Comparison of ENCODE assay signal across 1 cellular context in genomic region chr17:81142301-81143199, GRCh38.
TF ChIP-seq lines count a peak whose summit lies in the region.

No MANE protein-coding gene starts in this region.

TF ChIP-seq in HepG2, 621 proteins besides CTCF, POLR2A, EP300 and RAD21 (continued from another document and continues in another):
- TF ChIP-seq SALL1 (CRISPR knock-in tag; IDR thresholded peaks at IDR 0.05) (peak; percentile 67; the same call in 1 of the 2 replicates), NPAS2 (CRISPR knock-in tag; IDR thresholded peaks at IDR 0.05; ENCODE audit: borderline replicate concordance) (no peak), CCDC6 (CRISPR knock-in tag; IDR thresholded peaks at IDR 0.05) (no peak), HOXA3 (CRISPR knock-in tag; IDR thresholded peaks at IDR 0.05) (peak; percentile 49; the same call in 1 of the 2 replicates), FOXO1 (CRISPR knock-in tag; IDR thresholded peaks at IDR 0.05) (0 out of 2 replicates have a peak, but pooled peaks have one; percentile 10), ZNF703 (CRISPR knock-in tag; IDR thresholded peaks at IDR 0.05; ENCODE audit: borderline replicate concordance) (no peak), ZFP37 (CRISPR knock-in tag; IDR thresholded peaks at IDR 0.05; ENCODE audit: borderline replicate concordance) (no peak), IKZF4 (CRISPR knock-in tag; IDR thresholded peaks at IDR 0.05; ENCODE audit: borderline replicate concordance, low read depth, not compliant biosample characterization) (no peak), NR2F2 (IDR thresholded peaks at IDR 0.05; ENCODE audit: borderline replicate concordance, low read depth) (no peak; the same call in 1 of the 2 replicates), MAX (IDR thresholded peaks at IDR 0.05) (peak; percentile 44; the same call in 1 of the 2 replicates), SCMH1 (CRISPR knock-in tag; IDR thresholded peaks at IDR 0.05; ENCODE audit: borderline replicate concordance) (no peak), ZNF124 (CRISPR knock-in tag; IDR thresholded peaks at IDR 0.05) (0 out of 2 replicates have a peak, but pooled peaks have one; percentile 69), REPIN1 (CRISPR knock-in tag; IDR thresholded peaks at IDR 0.05; ENCODE audit: borderline replicate concordance, low read depth) (peak; percentile 56; the same call in 1 of the 2 replicates), GMEB1 (CRISPR knock-in tag; IDR thresholded peaks at IDR 0.05; ENCODE audit: borderline replicate concordance) (no peak), CREM (IDR thresholded peaks at IDR 0.05) (no peak), CREM (CRISPR knock-in tag; IDR thresholded peaks at IDR 0.05) (no peak), HOXA9 (CRISPR knock-in tag; IDR thresholded peaks at IDR 0.05; ENCODE audit: borderline replicate concordance) (no peak), NFIB (CRISPR knock-in tag; IDR thresholded peaks at IDR 0.05; ENCODE audit: borderline replicate concordance) (no peak), HOXA5 (CRISPR knock-in tag; IDR thresholded peaks at IDR 0.05) (0 out of 2 replicates have a peak, but pooled peaks have one; percentile 39), YEATS4 (CRISPR knock-in tag; IDR thresholded peaks at IDR 0.05; ENCODE audit: borderline replicate concordance) (0 out of 2 replicates have a peak, but pooled peaks have one; percentile 34), IRX3 (CRISPR knock-in tag; IDR thresholded peaks at IDR 0.05; ENCODE audit: borderline replicate concordance, low read depth) (no peak), TFE3 (CRISPR knock-in tag; IDR thresholded peaks at IDR 0.05) (0 out of 2 replicates have a peak, but pooled peaks have one; percentile 7), ZNF589 (CRISPR knock-in tag; conservative IDR thresholded peaks at IDR 0.05) (no peak), ZKSCAN8 (CRISPR knock-in tag; IDR thresholded peaks at IDR 0.05; ENCODE audit: borderline replicate concordance) (0 out of 2 replicates have a peak, but pooled peaks have one; percentile 31), NRL (CRISPR knock-in tag; IDR thresholded peaks at IDR 0.05; ENCODE audit: borderline replicate concordance) (peak; percentile 19; the same call in 1 of the 2 replicates), ZNF709 (CRISPR knock-in tag; IDR thresholded peaks at IDR 0.05) (peak; percentile 57; the same call in 1 of the 2 replicates), PATZ1 (CRISPR knock-in tag; IDR thresholded peaks at IDR 0.05) (peak; percentile 76), HDAC2 (CRISPR knock-in tag; IDR thresholded peaks at IDR 0.05) (peak; percentile 35; the same call in 1 of the 2 replicates), ZNF136 (CRISPR knock-in tag; IDR thresholded peaks at IDR 0.05; ENCODE audit: low read depth) (no peak), SALL2 (CRISPR knock-in tag; IDR thresholded peaks at IDR 0.05) (no peak), IRF2 (CRISPR knock-in tag; IDR thresholded peaks at IDR 0.05) (0 out of 2 replicates have a peak, but pooled peaks have one; percentile 59), FLYWCH1 (CRISPR knock-in tag; IDR thresholded peaks at IDR 0.05) (no peak), KDM4B (CRISPR knock-in tag; IDR thresholded peaks at IDR 0.05) (no peak), ZNF782 (CRISPR knock-in tag; IDR thresholded peaks at IDR 0.05; ENCODE audit: borderline replicate concordance) (no peak), EED (CRISPR knock-in tag; IDR thresholded peaks at IDR 0.05) (peak; percentile 60; the same call in 1 of the 2 replicates), CC2D1A (CRISPR knock-in tag; IDR thresholded peaks at IDR 0.05) (no peak), SIX1 (CRISPR knock-in tag; IDR thresholded peaks at IDR 0.05; ENCODE audit: borderline replicate concordance) (no peak), ELK4 (CRISPR knock-in tag; IDR thresholded peaks at IDR 0.05; ENCODE audit: borderline replicate concordance) (no peak), NONO (IDR thresholded peaks at IDR 0.05) (no peak), NONO (CRISPR knock-in tag; conservative IDR thresholded peaks at IDR 0.05) (peak; percentile 71; the same call in 1 of the 2 replicates), DR1 (CRISPR knock-in tag; IDR thresholded peaks at IDR 0.05) (no peak), ZBTB42 (CRISPR knock-in tag; IDR thresholded peaks at IDR 0.05) (no peak), GABPB1 (CRISPR knock-in tag; IDR thresholded peaks at IDR 0.05) (peak; percentile 56), SRSF9 (IDR thresholded peaks at IDR 0.05; ENCODE audit: borderline replicate concordance, insufficient read depth, low read depth, low read length, poor library complexity, severe bottlenecking) (no peak)
- TF ChIP-seq, protein P1, sequence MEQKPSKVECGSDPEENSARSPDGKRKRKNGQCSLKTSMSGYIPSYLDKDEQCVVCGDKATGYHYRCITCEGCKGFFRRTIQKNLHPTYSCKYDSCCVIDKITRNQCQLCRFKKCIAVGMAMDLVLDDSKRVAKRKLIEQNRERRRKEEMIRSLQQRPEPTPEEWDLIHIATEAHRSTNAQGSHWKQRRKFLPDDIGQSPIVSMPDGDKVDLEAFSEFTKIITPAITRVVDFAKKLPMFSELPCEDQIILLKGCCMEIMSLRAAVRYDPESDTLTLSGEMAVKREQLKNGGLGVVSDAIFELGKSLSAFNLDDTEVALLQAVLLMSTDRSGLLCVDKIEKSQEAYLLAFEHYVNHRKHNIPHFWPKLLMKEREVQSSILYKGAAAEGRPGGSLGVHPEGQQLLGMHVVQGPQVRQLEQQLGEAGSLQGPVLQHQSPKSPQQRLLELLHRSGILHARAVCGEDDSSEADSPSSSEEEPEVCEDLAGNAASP (CRISPR knock-in tag; IDR thresholded peaks at IDR 0.05; ENCODE audit: borderline replicate concordance), result peak; percentile 51; the same call in 1 of the 2 replicates
- TF ChIP-seq, protein P2, sequence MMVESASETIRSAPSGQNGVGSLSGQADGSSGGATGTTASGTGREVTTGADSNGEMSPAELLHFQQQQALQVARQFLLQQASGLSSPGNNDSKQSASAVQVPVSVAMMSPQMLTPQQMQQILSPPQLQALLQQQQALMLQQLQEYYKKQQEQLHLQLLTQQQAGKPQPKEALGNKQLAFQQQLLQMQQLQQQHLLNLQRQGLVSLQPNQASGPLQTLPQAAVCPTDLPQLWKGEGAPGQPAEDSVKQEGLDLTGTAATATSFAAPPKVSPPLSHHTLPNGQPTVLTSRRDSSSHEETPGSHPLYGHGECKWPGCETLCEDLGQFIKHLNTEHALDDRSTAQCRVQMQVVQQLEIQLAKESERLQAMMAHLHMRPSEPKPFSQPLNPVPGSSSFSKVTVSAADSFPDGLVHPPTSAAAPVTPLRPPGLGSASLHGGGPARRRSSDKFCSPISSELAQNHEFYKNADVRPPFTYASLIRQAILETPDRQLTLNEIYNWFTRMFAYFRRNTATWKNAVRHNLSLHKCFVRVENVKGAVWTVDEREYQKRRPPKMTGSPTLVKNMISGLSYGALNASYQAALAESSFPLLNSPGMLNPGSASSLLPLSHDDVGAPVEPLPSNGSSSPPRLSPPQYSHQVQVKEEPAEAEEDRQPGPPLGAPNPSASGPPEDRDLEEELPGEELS (CRISPR knock-in tag; IDR thresholded peaks at IDR 0.05), result 0 out of 2 replicates have a peak, but pooled peaks have one; percentile 20
- TF ChIP-seq, protein P3, sequence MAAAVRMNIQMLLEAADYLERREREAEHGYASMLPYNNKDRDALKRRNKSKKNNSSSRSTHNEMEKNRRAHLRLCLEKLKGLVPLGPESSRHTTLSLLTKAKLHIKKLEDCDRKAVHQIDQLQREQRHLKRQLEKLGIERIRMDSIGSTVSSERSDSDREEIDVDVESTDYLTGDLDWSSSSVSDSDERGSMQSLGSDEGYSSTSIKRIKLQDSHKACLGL (CRISPR knock-in tag; IDR thresholded peaks at IDR 0.05), result 0 out of 2 replicates have a peak, but pooled peaks have one; percentile 11
- TF ChIP-seq, protein P4, sequence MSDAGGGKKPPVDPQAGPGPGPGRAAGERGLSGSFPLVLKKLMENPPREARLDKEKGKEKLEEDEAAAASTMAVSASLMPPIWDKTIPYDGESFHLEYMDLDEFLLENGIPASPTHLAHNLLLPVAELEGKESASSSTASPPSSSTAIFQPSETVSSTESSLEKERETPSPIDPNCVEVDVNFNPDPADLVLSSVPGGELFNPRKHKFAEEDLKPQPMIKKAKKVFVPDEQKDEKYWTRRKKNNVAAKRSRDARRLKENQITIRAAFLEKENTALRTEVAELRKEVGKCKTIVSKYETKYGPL (CRISPR knock-in tag; IDR thresholded peaks at IDR 0.05), result no peak
- TF ChIP-seq, protein P5, sequence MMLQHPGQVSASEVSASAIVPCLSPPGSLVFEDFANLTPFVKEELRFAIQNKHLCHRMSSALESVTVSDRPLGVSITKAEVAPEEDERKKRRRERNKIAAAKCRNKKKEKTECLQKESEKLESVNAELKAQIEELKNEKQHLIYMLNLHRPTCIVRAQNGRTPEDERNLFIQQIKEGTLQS (CRISPR knock-in tag; IDR thresholded peaks at IDR 0.05), result 0 out of 2 replicates have a peak, but pooled peaks have one; percentile 5
- TF ChIP-seq, protein P6, sequence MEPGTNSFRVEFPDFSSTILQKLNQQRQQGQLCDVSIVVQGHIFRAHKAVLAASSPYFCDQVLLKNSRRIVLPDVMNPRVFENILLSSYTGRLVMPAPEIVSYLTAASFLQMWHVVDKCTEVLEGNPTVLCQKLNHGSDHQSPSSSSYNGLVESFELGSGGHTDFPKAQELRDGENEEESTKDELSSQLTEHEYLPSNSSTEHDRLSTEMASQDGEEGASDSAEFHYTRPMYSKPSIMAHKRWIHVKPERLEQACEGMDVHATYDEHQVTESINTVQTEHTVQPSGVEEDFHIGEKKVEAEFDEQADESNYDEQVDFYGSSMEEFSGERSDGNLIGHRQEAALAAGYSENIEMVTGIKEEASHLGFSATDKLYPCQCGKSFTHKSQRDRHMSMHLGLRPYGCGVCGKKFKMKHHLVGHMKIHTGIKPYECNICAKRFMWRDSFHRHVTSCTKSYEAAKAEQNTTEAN (CRISPR knock-in tag; conservative IDR thresholded peaks at IDR 0.05), result no peak
- TF ChIP-seq, protein P7, sequence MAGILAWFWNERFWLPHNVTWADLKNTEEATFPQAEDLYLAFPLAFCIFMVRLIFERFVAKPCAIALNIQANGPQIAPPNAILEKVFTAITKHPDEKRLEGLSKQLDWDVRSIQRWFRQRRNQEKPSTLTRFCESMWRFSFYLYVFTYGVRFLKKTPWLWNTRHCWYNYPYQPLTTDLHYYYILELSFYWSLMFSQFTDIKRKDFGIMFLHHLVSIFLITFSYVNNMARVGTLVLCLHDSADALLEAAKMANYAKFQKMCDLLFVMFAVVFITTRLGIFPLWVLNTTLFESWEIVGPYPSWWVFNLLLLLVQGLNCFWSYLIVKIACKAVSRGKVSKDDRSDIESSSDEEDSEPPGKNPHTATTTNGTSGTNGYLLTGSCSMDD (CRISPR knock-in tag; IDR thresholded peaks at IDR 0.05), result no peak
- TF ChIP-seq, protein P8, sequence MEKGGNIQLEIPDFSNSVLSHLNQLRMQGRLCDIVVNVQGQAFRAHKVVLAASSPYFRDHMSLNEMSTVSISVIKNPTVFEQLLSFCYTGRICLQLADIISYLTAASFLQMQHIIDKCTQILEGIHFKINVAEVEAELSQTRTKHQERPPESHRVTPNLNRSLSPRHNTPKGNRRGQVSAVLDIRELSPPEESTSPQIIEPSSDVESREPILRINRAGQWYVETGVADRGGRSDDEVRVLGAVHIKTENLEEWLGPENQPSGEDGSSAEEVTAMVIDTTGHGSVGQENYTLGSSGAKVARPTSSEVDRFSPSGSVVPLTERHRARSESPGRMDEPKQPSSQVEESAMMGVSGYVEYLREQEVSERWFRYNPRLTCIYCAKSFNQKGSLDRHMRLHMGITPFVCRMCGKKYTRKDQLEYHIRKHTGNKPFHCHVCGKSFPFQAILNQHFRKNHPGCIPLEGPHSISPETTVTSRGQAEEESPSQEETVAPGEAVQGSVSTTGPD (CRISPR knock-in tag; IDR thresholded peaks at IDR 0.05), result no peak
